ENCODE assay signal across 1 cellular context in genomic region chr1:31429583-31429982, GRCh38.
TF ChIP-seq lines count a peak whose summit lies in the region.

No MANE protein-coding gene starts in this region.

TF ChIP-seq in IMR-90, 13 proteins besides CTCF, POLR2A, EP300 and RAD21 (continued from another document):
- TF ChIP-seq ELK1 (IDR thresholded peaks at IDR 0.05; ENCODE audit: borderline replicate concordance, low read depth, low read length), result no peak
- no peak for TF ChIP-seq MXI1 (IDR thresholded peaks at IDR 0.05; ENCODE audit: borderline replicate concordance, low read depth, low read length)
